Comparison of ENCODE assay signal across 9 cellular contexts in genomic region chr2:206474059-206474458, GRCh38. TPM values are rescaled to one million over a fixed set of nuclear protein-coding genes. Genes with fewer than 3 reads are reported as not detected.
"Had no signal": no experiment of that assay in that cellular context is flagged by ENCODE, and none has a peak within 500 bp of the region (broad histone marks: within the 10 kb centered on the region; RNA-seq: fewer than 3 reads in every experiment).

No MANE protein-coding gene starts in this region.

- H2AFZ ChIP-seq: GM23248 had no signal

- ATAC-seq: HCT116 had no signal

- DNase-seq: GM23248, GOT3, H7, HFFc6, KBM-7 had no signal

- H3K4me1 ChIP-seq: HAP-1 had no signal

- H3K9me3 ChIP-seq: HAP-1 had no signal

- H3K9ac ChIP-seq: GM23248 had no signal

- H3K4me3 Mint-ChIP-seq: HFFc6, IgD-negative memory B cell had no signal

- H3K27ac Mint-ChIP-seq: HFFc6, IgD-negative memory B cell had no signal

- H3K27ac ChIP-seq: GM23248 had no signal

- H3K36me3 ChIP-seq: HAP-1 had no signal

- H3K4me3 ChIP-seq: GM23248, HAP-1 had no signal

- H3K4me1 Mint-ChIP-seq: IgD-negative memory B cell had no signal

RNA-seq across cellular contexts. Expression of gene ADAM23, which starts 30.7 kb away (rescaled TPM):
- total RNA-seq: HT-29 had no signal
- polyA plus RNA-seq: IgD-negative memory B cell had no signal
